13 cellular contexts compared by ENCODE assay signal in the genomic region with DNA sequence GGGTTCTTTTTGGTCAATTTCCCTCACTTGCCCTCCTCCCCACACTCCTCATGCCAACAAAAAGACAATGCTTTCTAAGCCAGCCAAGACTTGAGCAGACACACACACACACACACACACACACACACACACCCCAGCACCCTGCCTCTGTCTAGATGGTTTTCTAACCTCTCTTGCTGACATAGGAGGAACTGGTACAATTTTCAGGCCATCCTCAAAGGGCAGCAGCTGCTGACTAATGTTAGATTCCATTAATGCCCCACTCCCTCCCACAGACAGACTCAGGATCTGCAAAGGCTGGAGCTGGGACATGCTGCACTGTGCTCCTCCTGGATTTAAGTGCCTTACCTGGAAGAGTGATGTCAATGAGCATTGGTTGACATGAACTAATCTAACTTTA.
DNase-seq lines count a peak whose midpoint lies in the region; ATAC-seq and TF ChIP-seq lines count a peak whose summit lies in the region.
"Had no signal": no experiment of that assay in that cellular context is flagged by ENCODE, and none has a peak within 500 bp of the region (broad histone marks: within the 10 kb centered on the region; RNA-seq: fewer than 3 reads in every experiment).

No MANE protein-coding gene starts in this region.

- no peaks in the 10 kb centered on the region for H3K79me1 ChIP-seq in trophoblast cell (ENCODE audit: low read length)

- no peak for TF ChIP-seq POLR2A in esophagus muscularis mucosa (IDR thresholded peaks at IDR 0.05; ENCODE audit: low read depth)

- no peak overlapping the region for H2BK120ac ChIP-seq in trophoblast cell (ENCODE audit: insufficient read depth, low read length, poor library complexity)

- no peak for TF ChIP-seq EP300 in esophagus muscularis mucosa (IDR thresholded peaks at IDR 0.05)

- no peak for TF ChIP-seq CTCF in esophagus muscularis mucosa (IDR thresholded peaks at IDR 0.05)

- H3K14ac ChIP-seq in trophoblast cell (ENCODE audit: low read length) = no peak overlapping the region

- no peak overlapping the region for H2AFZ ChIP-seq in trophoblast cell (ENCODE audit: insufficient read depth, low read length, poor library complexity)

- no peak overlapping the region for H3K9ac ChIP-seq in trophoblast cell (ENCODE audit: low read length)

- DNase-seq in astrocyte of the hippocampus (ENCODE audit: low read depth, low spot score) (peak; percentile 48), esophagus muscularis mucosa (ENCODE audit: extremely low spot score) (peak; percentile 26), kidney tubule cell (ENCODE audit: low spot score) (peak; percentile 74), trophoblast cell (no peak), NCI-H2171 (lab: John Stamatoyannopoulos, UW) (no peak), HPDE6-E6E7 (ENCODE audit: extremely low spot score) (no peak)
- DNase-seq: AML-193; Caco-2; CD4-positive, alpha-beta T cell; GDM1; H9 had no signal

- H3K4ac ChIP-seq in trophoblast cell (ENCODE audit: low read depth, low read length) = no peak overlapping the region

- no peak overlapping the region for H3K23ac ChIP-seq in trophoblast cell (ENCODE audit: low read length)

- ATAC-seq in GM21360 (IDR thresholded peaks at IDR 0.05; ENCODE audit: unreplicated experiment) = no peak

- no peak overlapping the region for H3K18ac ChIP-seq in trophoblast cell (ENCODE audit: low read length)

- no peak overlapping the region for H3K27ac ChIP-seq in esophagus muscularis mucosa (replicated peaks in 1 of 4)
- H3K27ac ChIP-seq in trophoblast cell (ENCODE audit: low read depth, low read length) = no peak overlapping the region
- H3K27ac ChIP-seq: C4-2B had no signal

- no peak overlapping the region for H2AK5ac ChIP-seq in trophoblast cell (ENCODE audit: low read length)

- intact Hi-C loops in esophagus muscularis mucosa (cut with DNase I) = no loop called here

- H4K91ac ChIP-seq in trophoblast cell (ENCODE audit: low read depth, low read length) = no peak overlapping the region

- H3K4me2 ChIP-seq in trophoblast cell (ENCODE audit: low read length) = no peak overlapping the region

- H4K8ac ChIP-seq in trophoblast cell (ENCODE audit: low read depth, low read length) = no peak overlapping the region

- no peaks in the 10 kb centered on the region for H3K4me1 ChIP-seq in esophagus muscularis mucosa
- no peaks in the 10 kb centered on the region for H3K4me1 ChIP-seq in trophoblast cell (ENCODE audit: control insufficient read depth in 1 of 2, insufficient read depth in 2 of 2, low read length in 2 of 2)
- H3K4me1 ChIP-seq: Caco-2 had no signal

- H3K4me3 ChIP-seq in esophagus muscularis mucosa = no peak overlapping the region
- H3K4me3 ChIP-seq in trophoblast cell (ENCODE audit: low read depth, low read length) = no peak overlapping the region

- H3K9me3 ChIP-seq in esophagus muscularis mucosa = peaks cover 0 to 5% (median 0%) of the 10 kb centered on the region in 4 donors
- H3K9me3 ChIP-seq in trophoblast cell (ENCODE audit: insufficient read depth, low read depth, low read length) = peaks cover 6% of the 10 kb centered on the region

- no peak overlapping the region for H4K12ac ChIP-seq in trophoblast cell (ENCODE audit: low read depth, low read length)

- H3K36me3 ChIP-seq in esophagus muscularis mucosa (no peaks in the 10 kb centered on the region), trophoblast cell (ENCODE audit: control insufficient read depth in 1 of 2, insufficient read depth in 2 of 2, low read length in 2 of 2) (no peaks in the 10 kb centered on the region)

- H2BK5ac ChIP-seq in trophoblast cell (ENCODE audit: low read depth, low read length, poor library complexity) = no peak overlapping the region

- H2BK12ac ChIP-seq in trophoblast cell (ENCODE audit: low read length) = no peak overlapping the region

- H3K27me3 ChIP-seq in esophagus muscularis mucosa (no peaks in the 10 kb centered on the region), trophoblast cell (ENCODE audit: insufficient read depth, low read length) (no peaks in the 10 kb centered on the region)

- H3K79me2 ChIP-seq in trophoblast cell (ENCODE audit: control insufficient read depth, insufficient read depth, low read length, poor library complexity) = no peaks in the 10 kb centered on the region

Comparison
In these comparisons a context has a peak if more than half of its experiments do, and no peak if none do; other contexts are left out.
1. DNase-seq: peak in astrocyte of the hippocampus (single experiment), esophagus muscularis mucosa (single experiment) and kidney tubule cell (single experiment); none in trophoblast cell (0 of 2), NCI-H2171 (single experiment) and HPDE6-E6E7 (single experiment).